Comparison of ENCODE assay signal across 1 cellular context in genomic region chr20:46277602-46278001, GRCh38.
TF ChIP-seq lines count a peak whose summit lies in the region.

No MANE protein-coding gene starts in this region.

TF ChIP-seq in HEK293, 187 proteins besides CTCF, POLR2A, EP300 and RAD21 (continued from another document):
- TF ChIP-seq ZBTB49 (tag by site-specific recombination; IDR thresholded peaks at IDR 0.05; ENCODE audit: low read depth): no peak
- TF ChIP-seq ZNF791 (tag by site-specific recombination; IDR thresholded peaks at IDR 0.05): no peak
- no peak for TF ChIP-seq YY2 (tag by site-specific recombination; IDR thresholded peaks at IDR 0.05)
- TF ChIP-seq ZNF341 (tag by site-specific recombination; IDR thresholded peaks at IDR 0.05; ENCODE audit: low read depth): peak; percentile 32; the same call in 1 of the 2 replicates
- TF ChIP-seq HOXC10 (CRISPR knock-in tag; IDR thresholded peaks at IDR 0.05): no peak
- no peak for TF ChIP-seq OVOL3 (tag by site-specific recombination; IDR thresholded peaks at IDR 0.05)
- TF ChIP-seq SCRT2 (tag by site-specific recombination; IDR thresholded peaks at IDR 0.05): no peak
